8 cellular contexts compared by ENCODE assay signal in the genomic region with DNA sequence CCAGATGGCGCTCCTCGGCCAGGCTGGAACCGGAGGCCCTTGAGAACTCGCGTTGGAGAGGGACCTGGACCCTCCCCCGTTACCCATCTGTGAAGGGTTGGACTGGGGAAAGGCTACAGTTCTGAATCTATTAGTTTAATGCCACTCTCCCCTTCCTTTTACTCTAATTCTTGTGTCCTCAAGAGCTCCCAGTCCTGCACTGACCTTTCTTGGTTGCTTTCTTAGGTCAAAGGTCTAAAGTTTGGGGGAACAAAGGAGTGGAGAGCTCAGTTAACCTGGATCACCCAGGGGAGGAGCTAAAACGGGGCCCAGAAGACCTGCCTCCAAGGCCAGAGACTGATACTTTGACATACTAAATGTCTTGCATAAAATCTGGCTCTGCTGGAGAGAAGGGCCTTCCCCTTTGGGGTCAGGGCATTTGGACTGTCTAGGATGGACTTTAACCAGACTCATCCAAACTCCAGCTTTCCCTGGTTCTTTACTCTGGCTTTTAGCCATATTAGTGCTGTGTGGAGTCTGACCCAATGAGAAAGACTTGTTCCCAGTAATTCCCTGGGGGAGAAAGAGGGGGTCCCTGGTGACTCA. TPM values are rescaled to one million over a fixed set of nuclear protein-coding genes. Genes with fewer than 3 reads are reported as not detected.
DNase-seq lines count a peak whose midpoint lies in the region; ATAC-seq and TF ChIP-seq lines count a peak whose summit lies in the region.

No MANE protein-coding gene starts in this region.

- no peak overlapping the region for H2BK20ac ChIP-seq in H9 (ENCODE audit: low read depth, low read length, poor library complexity, severe bottlenecking)

- peaks cover 3% of the 10 kb centered on the region for H3K23me2 ChIP-seq in H9 (ENCODE audit: insufficient read length, low read depth, low read length, poor library complexity, severe bottlenecking)

- no peak overlapping the region for H2BK15ac ChIP-seq in H9 (ENCODE audit: low read depth, low read length)

- no peak overlapping the region for H2BK5ac ChIP-seq in H9 (ENCODE audit: insufficient read length, low read length)

- H3K9me3 Mint-ChIP-seq in H9 (no peaks in the 10 kb centered on the region), T-cell (no peaks in the 10 kb centered on the region)

- peaks cover 28 to 37% of the 10 kb centered on the region in 2 experiments for H3K4me1 Mint-ChIP-seq in H9
- H3K4me1 Mint-ChIP-seq in T-cell: peaks cover 14 to 31% (median 23%) of the 10 kb centered on the region in 3 donors

- no peak; the same call in 1 of the 3 replicates for TF ChIP-seq CTCF in H9 (conservative IDR thresholded peaks at IDR 0.05)
- TF ChIP-seq CTCF in foreskin fibroblast (IDR thresholded peaks at IDR 0.05; ENCODE audit: low read depth, low read length): peak; percentile 93

- H3K9ac ChIP-seq in H9 (ENCODE audit: extremely low read depth, insufficient read length, low read length) (no peak overlapping the region), skeletal muscle satellite cell (ENCODE audit: low read depth, low read length) (peak overlapping the region; percentile 32)

- CTCF ChIA-PET in T-cell (lab: Charles Lee): interaction anchor here (0.5 to 3.7 kb wide), 25 partner anchors 8 to 119 kb away, joined by 3 to 34 read pairs (median 6); partner anchors contain the start of genes CDCA3 (in 2 of the 2), PTMS (in 2 of the 2), COPS7A (in 1 of the 2) and SPSB2 (in 1 of the 2)

- H3K27ac Mint-ChIP-seq in H9 (peak overlapping the region; percentile 57 to 99 (median 90)), T-cell (peak overlapping the region; percentile 92 to 97)

- peaks cover 25 to 35% (median 34%) of the 10 kb centered on the region in 3 experiments; a peak in 6 of 7 replicates for H3K36me3 Mint-ChIP-seq in H9 (ENCODE audit: insufficient read depth in 1 of 3, low read depth in 3 of 3)
- peaks cover 7% of the 10 kb centered on the region for H3K36me3 Mint-ChIP-seq in T-cell

- H4K5ac ChIP-seq in H9 (ENCODE audit: insufficient read length, low read depth, low read length): no peak overlapping the region

- H2AFZ ChIP-seq in H9 (ENCODE audit: low read length): no peak overlapping the region

- POLR2A ChIA-PET in T-cell (lab: Charles Lee): interaction anchor here in 1 of 2 donors (1.0 kb wide), 1 partner anchor 29 kb away, joined by 7 read pairs; no protein-coding TSS in a partner anchor

- H3K4me2 ChIP-seq in H9 (ENCODE audit: insufficient read depth, insufficient read length, low read length): peak overlapping the region; percentile 94
- H3K4me2 ChIP-seq in skeletal muscle satellite cell (ENCODE audit: low read length): peak overlapping the region; percentile 51

- H3K4ac ChIP-seq in H9 (ENCODE audit: low read depth, low read length): no peak overlapping the region

- H2BK12ac ChIP-seq in H9 (ENCODE audit: insufficient read length, low read depth, low read length): no peak overlapping the region

- H3K27ac ChIP-seq in H9 (ENCODE audit: insufficient read length, low read depth, low read length): no peak overlapping the region

- H3K18ac ChIP-seq in H9 (ENCODE audit: insufficient read length, low read depth, low read length): no peak overlapping the region

- DNase-seq in H9: no peak
- no peak for DNase-seq in T-cell
- DNase-seq in foreskin fibroblast: no peak
- no peak for DNase-seq in kidney glomerular epithelial cell (lab: John Stamatoyannopoulos, UW)
- DNase-seq in stimulated activated CD4-positive, alpha-beta T cell treated with anti-CD3 and anti-CD28 coated beads, Interleukin-1b, Interleukin-23, amount 100 ng/mL, for 48 hours: no peak
- DNase-seq in inferior parietal cortex (ENCODE audit: extremely low spot score): no peak

- H4K20me1 ChIP-seq in H9 (ENCODE audit: control insufficient read depth, insufficient read depth, insufficient read length): no peaks in the 10 kb centered on the region

- H3K79me2 ChIP-seq in H9 (ENCODE audit: insufficient read depth, low read length): peaks cover 4% of the 10 kb centered on the region

- no peak overlapping the region for H2AK5ac ChIP-seq in H9 (ENCODE audit: insufficient read length, low read length)

- peaks cover 30% of the 10 kb centered on the region for H3K36me3 ChIP-seq in skeletal muscle satellite cell (ENCODE audit: insufficient read depth, low read length)

- H3K4me1 ChIP-seq in H9 (ENCODE audit: insufficient read depth, low read length) (peaks cover 6% of the 10 kb centered on the region; the same call in 1 of the 2 replicates), skeletal muscle satellite cell (ENCODE audit: control insufficient read depth, insufficient read depth, low read length) (peaks cover 15% of the 10 kb centered on the region)

- ATAC-seq in T-cell (replicated peaks in 1 of 4) (no peak), HG03039 (IDR thresholded peaks at IDR 0.05; ENCODE audit: unreplicated experiment) (no peak)

- H3K27me3 ChIP-seq in H9 (ENCODE audit: insufficient read depth, low read length) (no peaks in the 10 kb centered on the region), skeletal muscle satellite cell (ENCODE audit: control insufficient read depth, insufficient read depth, low read length) (no peaks in the 10 kb centered on the region)

- H4K91ac ChIP-seq in H9 (ENCODE audit: insufficient read length, low read depth, low read length): no peak overlapping the region

- H3K4me3 ChIP-seq in foreskin fibroblast (ENCODE audit: low read depth in 1 of 2, low read length in 2 of 2): no peak overlapping the region
- no peak overlapping the region for H3K4me3 ChIP-seq in skeletal muscle satellite cell (ENCODE audit: low read length)

- H3K9me3 ChIP-seq in H9 (ENCODE audit: control insufficient read depth, low read depth, low read length) (no peaks in the 10 kb centered on the region), skeletal muscle satellite cell (replicated peaks; ENCODE audit: low read length) (no peaks in the 10 kb centered on the region)

- WGBS in H9 (ENCODE audit: extremely low coverage, insufficient read length, low lambda C conversion rate): no CpG with 5 or more reads among the region's 7 CpGs

- H3K27me3 Mint-ChIP-seq in H9 (ENCODE audit: low read depth): no peaks in the 10 kb centered on the region
- H3K27me3 Mint-ChIP-seq in T-cell: no peaks in the 10 kb centered on the region

- H4K8ac ChIP-seq in H9 (replicated peaks; ENCODE audit: insufficient read length, low read depth, low read length): no peak overlapping the region

- no peak overlapping the region for H3K23ac ChIP-seq in H9 (ENCODE audit: insufficient read length, low read depth, low read length)

- H2BK120ac ChIP-seq in H9 (ENCODE audit: low read depth, low read length, poor library complexity, severe bottlenecking): no peak overlapping the region

- no peak overlapping the region for H3K56ac ChIP-seq in H9 (ENCODE audit: insufficient read length, low read depth, low read length)

- H3T11ph ChIP-seq in H9 (ENCODE audit: low read length): no peak overlapping the region

- H3K4me3 Mint-ChIP-seq in H9 (peak overlapping the region; percentile 91 to 98), T-cell (peak overlapping the region; percentile 88 to 93 (median 91))

- no peak overlapping the region for H3K14ac ChIP-seq in H9 (ENCODE audit: insufficient read depth, low read length)

- peaks cover 8% of the 10 kb centered on the region for H3K79me1 ChIP-seq in H9 (ENCODE audit: insufficient read depth, low read depth, low read length, poor library complexity, severe bottlenecking)

RNA-seq across cellular contexts. Expression of gene MLF2, which starts 0.9 kb away (rescaled TPM):
- total RNA-seq in H9 (2021): 244 and 258 TPM in 2 replicates
- 100 to 1,000 TPM in 1 of 5 donors, 10 to 100 TPM in 4; 83.3 to 125 (median 88.4) TPM for total RNA-seq in T-cell
- total RNA-seq in skeletal muscle satellite cell (2012; rRNA removed): 140 and 177 TPM in 2 replicates

RNA-seq across cellular contexts. Expression of gene PTMS, which starts 12.3 kb away (rescaled TPM):
- 422 and 438 TPM in 2 replicates for total RNA-seq in H9 (2021)
- 10 to 100 TPM in 3 of 5 donors, 1 to 10 TPM in 2; 6.5 to 15.9 (median 10.6) TPM for total RNA-seq in T-cell
- total RNA-seq in skeletal muscle satellite cell (2012; rRNA removed): 50.5 and 63.9 TPM in 2 replicates

RNA-seq across cellular contexts. Expression of gene LAG3, which starts 18.5 kb away (rescaled TPM):
- total RNA-seq in H9 (2021) (1.7 and 2.2 TPM in 2 replicates), T-cell (10 to 100 TPM in 1 of 5 donors, 1 to 10 TPM in 4; 3.7 to 10.6 (median 7.3) TPM)
- under 0.01 TPM in 1 of 2 replicates, not detected in the other for total RNA-seq in skeletal muscle satellite cell (2012; rRNA removed)

RNA-seq across cellular contexts. Expression of gene COPS7A, which starts 30.0 kb away (rescaled TPM):
- total RNA-seq in H9 (2021) (34.2 and 35.9 TPM in 2 replicates), T-cell (10 to 100 TPM; 18.5 to 33.1 (median 31.8) TPM)
- total RNA-seq in skeletal muscle satellite cell (2012; rRNA removed): 95.3 and 114 TPM in 2 replicates

RNA-seq across cellular contexts. Expression of gene CD4, which starts 35.5 kb away (rescaled TPM):
- total RNA-seq in H9 (2021) (0.88 and 1.1 TPM in 2 replicates), T-cell (100 to 1,000 TPM; 126 to 205 (median 154) TPM)
- total RNA-seq in skeletal muscle satellite cell (2012; rRNA removed): not detected in 2 replicates

Comparison
In these comparisons a context has a peak if more than half of its experiments do, and no peak if none do; other contexts are left out.
1. RNA of gene PTMS, which starts 12.3 kb away (total RNA-seq): 422 to 438 TPM in H9; 6.5 to 15.9 TPM in T-cell; every median in the first group is over 10 times any median in the second.